Comparison of ENCODE assay signal across 12 cellular contexts in genomic region chr9:89440951-89441654, GRCh38. TPM values are rescaled to one million over a fixed set of nuclear protein-coding genes. Genes with fewer than 3 reads are reported as not detected.
DNase-seq lines count a peak whose midpoint lies in the region; ATAC-seq, FAIRE-seq and TF ChIP-seq lines count a peak whose summit lies in the region.
"Had no signal": no experiment of that assay in that cellular context is flagged by ENCODE, and none has a peak within 500 bp of the region (broad histone marks: within the 10 kb centered on the region; RNA-seq: fewer than 3 reads in every experiment).

No MANE protein-coding gene starts in this region.

- H3K4me3 ChIP-seq in LNCaP clone FGC (ENCODE audit: low read depth, low read length) (peak overlapping the region; percentile 27), H1 (ENCODE audit: extremely low read depth in 1 of 4, insufficient read depth in 2 of 4, low read depth in 3 of 4, low read length in 4 of 4) (no peak overlapping the region), prostate gland (no peak overlapping the region), osteoblast (ENCODE audit: insufficient read depth, low read length) (no peak overlapping the region)

- WGBS in H1 (ENCODE audit: extremely low coverage in 1 of 2, insufficient coverage in 1 of 2, insufficient read length in 1 of 2, insufficient replicate concordance in 2 of 2, low coverage in 1 of 2, low lambda C conversion rate in 2 of 2, missing lambda C conversion rate in 1 of 2), 2 experiments = 89% methylated on average over 16 of the region's 16 CpGs; no CpG with 5 or more reads in 1 of the 2 experiments
- WGBS in prostate gland = 53% methylated on average over 16 of the region's 16 CpGs

- H3K27me3 Mint-ChIP-seq in CD4-positive, alpha-beta T cell = no peaks in the 10 kb centered on the region

- H3K4ac ChIP-seq in H1 (replicated peaks; ENCODE audit: insufficient read length, low read depth, low read length) = peak overlapping the region; percentile 57

- peaks cover 0 to 70% of the 10 kb centered on the region in 2 experiments; a peak in 2 of 4 replicates for H3K79me2 ChIP-seq in H1 (ENCODE audit: control insufficient read depth in 1 of 2, insufficient read depth in 2 of 2, low read length in 2 of 2)
- H3K79me2 ChIP-seq in osteoblast (ENCODE audit: insufficient read depth, low read length) = no peaks in the 10 kb centered on the region

- H4K20me1 ChIP-seq in H1 (replicated peaks in 1 of 2; ENCODE audit: control insufficient read depth in 1 of 2, insufficient read depth in 2 of 2, low read length in 2 of 2) (peaks cover 8% of the 10 kb centered on the region in 2 experiments), osteoblast (ENCODE audit: insufficient read depth, low read length) (no peaks in the 10 kb centered on the region)

- peak overlapping the region; percentile 51 for H3K27ac ChIP-seq in CD4-positive, alpha-beta T cell (ENCODE audit: low read depth, low read length)
- H3K27ac ChIP-seq in H1 (ENCODE audit: low read depth, low read length) (no peak overlapping the region), prostate gland (peak overlapping the region; percentile 59 to 78), osteoblast (ENCODE audit: low read depth, low read length) (no peak overlapping the region)
- H3K27ac ChIP-seq: KMS-11 had no signal

- DNase-seq in CD4-positive, alpha-beta T cell = no peak
- peak; percentile 97 for DNase-seq in LNCaP clone FGC (ENCODE audit: low read depth)
- no peak for DNase-seq in H1 (ENCODE audit: low read depth in 1 of 2, low spot score in 2 of 2)
- peak; percentile 81 for DNase-seq in prostate gland (ENCODE audit: low spot score)
- no peak for DNase-seq in NCI-H146 treated with DMSO at 0.1 percent for 48 hours (lab: John Stamatoyannopoulos, UW; ENCODE audit: unreplicated experiment)
- no peak for DNase-seq in osteoblast (ENCODE audit: insufficient read length, low spot score, missing footprints)
- DNase-seq: DMS53, GOT3, NCI-H446 treated with DMSO at 0.1 percent for 48 hours had no signal

- no peak overlapping the region for H2BK15ac ChIP-seq in H1 (ENCODE audit: low read length)

- FAIRE-seq in H1 (lab: Jason Lieb, UNC) = no peak

- peaks cover 78% of the 10 kb centered on the region for H3K36me3 Mint-ChIP-seq in CD4-positive, alpha-beta T cell (ENCODE audit: low read depth)

- TF ChIP-seq POLR2A in H1 (IDR thresholded peaks at IDR 0.05; ENCODE audit: control extremely low read depth in 1 of 2, low read depth in 2 of 2, low read length in 2 of 2) = no peak
- no peak for TF ChIP-seq POLR2A in prostate gland (IDR thresholded peaks at IDR 0.05)

- H3K4me2 ChIP-seq in H1 (ENCODE audit: insufficient read depth in 1 of 2, low read depth in 2 of 2, low read length in 2 of 2) (no peak overlapping the region), osteoblast (ENCODE audit: insufficient read depth, low read length) (no peak overlapping the region)
- H3K4me2 ChIP-seq: KMS-11 had no signal

- H3K9me3 ChIP-seq in CD4-positive, alpha-beta T cell (ENCODE audit: control insufficient read depth, low read length) = no peaks in the 10 kb centered on the region
- H3K9me3 ChIP-seq in H1 (ENCODE audit: insufficient read depth in 2 of 2, low read depth in 1 of 2, low read length in 1 of 2) = no peaks in the 10 kb centered on the region
- H3K9me3 ChIP-seq in prostate gland = no peaks in the 10 kb centered on the region
- no peaks in the 10 kb centered on the region for H3K9me3 ChIP-seq in osteoblast (ENCODE audit: low read depth, low read length)

- peaks cover 24% of the 10 kb centered on the region for H3K79me1 ChIP-seq in H1 (ENCODE audit: low read depth, low read length)

- TF ChIP-seq RAD21 in H1 (IDR thresholded peaks at IDR 0.05 in 1 of 2, conservative IDR thresholded peaks at IDR 0.05 in 1 of 2; ENCODE audit: low read depth in 2 of 2, low read length in 2 of 2) = no peak

- no peak overlapping the region for H3K14ac ChIP-seq in H1 (ENCODE audit: insufficient read length)

- TF ChIP-seq CTCF in CD4-positive, alpha-beta T cell (IDR thresholded peaks at IDR 0.05) = no peak
- TF ChIP-seq CTCF in LNCaP clone FGC (IDR thresholded peaks at IDR 0.05; ENCODE audit: control insufficient read depth, extremely low read depth, insufficient read depth) (no peak), H1 (IDR thresholded peaks at IDR 0.05; ENCODE audit: control extremely low read depth in 1 of 3, insufficient read depth in 1 of 3, low read depth in 1 of 3, low read length in 3 of 3) (no peak), prostate gland (IDR thresholded peaks at IDR 0.05) (no peak), osteoblast (IDR thresholded peaks at IDR 0.05; ENCODE audit: extremely low read depth, low read depth, low read length) (no peak)

- no peak overlapping the region for H4K91ac ChIP-seq in H1 (replicated peaks; ENCODE audit: insufficient read length, low read length)

- H3K9me3 Mint-ChIP-seq in CD4-positive, alpha-beta T cell = no peaks in the 10 kb centered on the region

- H2AFZ ChIP-seq in H1 (ENCODE audit: low read length) = no peak overlapping the region
- H2AFZ ChIP-seq in osteoblast (ENCODE audit: low read length) = no peak overlapping the region

- H4K8ac ChIP-seq in H1 (ENCODE audit: extremely low read depth, insufficient read depth, low read length) = no peak overlapping the region; the same call in 1 of the 2 replicates

- no peak overlapping the region for H3K23ac ChIP-seq in H1 (ENCODE audit: insufficient read length)

- no peak for ATAC-seq in CD4-positive, alpha-beta T cell (ENCODE audit: poor library complexity)
- no peak for ATAC-seq in GM19452 (IDR thresholded peaks at IDR 0.05; ENCODE audit: unreplicated experiment)
- no peak for ATAC-seq in HG02798 (IDR thresholded peaks at IDR 0.05; ENCODE audit: poor library complexity, unreplicated experiment)

- intact Hi-C loops in CD4-positive, alpha-beta T cell (cut with DNase I, micrococcal nuclease) = loop anchor here in 1 of 2 experiments (5.0 kb wide), 1 partner anchor 41 kb away; no protein-coding TSS in a partner anchor
- intact Hi-C loops in prostate gland (cut with DNase I) = no loop called here

- POLR2A ChIA-PET in CD4-positive, alpha-beta T cell (lab: Charles Lee) = interaction anchor here (0.9 to 2.0 kb wide), 8 partner anchors 9 to 58 kb away, joined by 3 to 8 read pairs (median 4); no protein-coding TSS in a partner anchor
- POLR2A ChIA-PET in H1 (lab: Charles Lee; ENCODE audit: partially characterized antibody) = interaction anchor here (1.4 to 1.7 kb wide), 2 partner anchors 11 to 15 kb away, joined by 4 to 5 read pairs; no protein-coding TSS in a partner anchor

- H2BK20ac ChIP-seq in H1 (ENCODE audit: low read length) = no peak overlapping the region

- peak overlapping the region; percentile 46 for H2BK5ac ChIP-seq in H1 (ENCODE audit: low read depth, low read length)

- H3K36me3 ChIP-seq in H1 (ENCODE audit: control insufficient read depth in 2 of 4, insufficient read depth in 4 of 4, low read length in 3 of 4) (no peaks in the 10 kb centered on the region; a peak in 1 of 8 replicates), prostate gland (no peaks in the 10 kb centered on the region), osteoblast (ENCODE audit: insufficient read depth, low read length) (no peaks in the 10 kb centered on the region)

- peaks cover 90% of the 10 kb centered on the region for H3K4me1 Mint-ChIP-seq in CD4-positive, alpha-beta T cell (ENCODE audit: low read depth)

- H3K27me3 ChIP-seq in CD4-positive, alpha-beta T cell (ENCODE audit: control insufficient read depth, insufficient read depth, low read length) = no peaks in the 10 kb centered on the region
- no peaks in the 10 kb centered on the region for H3K27me3 ChIP-seq in H1 (replicated peaks in 1 of 4; ENCODE audit: control insufficient read depth in 3 of 4, extremely low read depth in 1 of 4, insufficient read depth in 3 of 4, low read length in 3 of 4)
- H3K27me3 ChIP-seq in prostate gland (replicated peaks; ENCODE audit: insufficient read depth) = no peaks in the 10 kb centered on the region
- peaks cover 4% of the 10 kb centered on the region for H3K27me3 ChIP-seq in osteoblast (ENCODE audit: insufficient read depth, low read length)

- no peak for TF ChIP-seq EP300 in H1 (IDR thresholded peaks at IDR 0.05; ENCODE audit: borderline replicate concordance in 1 of 2, low read depth in 2 of 2, low read length in 2 of 2)

- 0 out of 2 replicates have a peak overlapping the region, but pooled peaks have one; percentile 85 for H2BK12ac ChIP-seq in H1 (ENCODE audit: low read depth, low read length)

- H3K27ac Mint-ChIP-seq in CD4-positive, alpha-beta T cell = peak overlapping the region; percentile 96

- H3K4me3 Mint-ChIP-seq in CD4-positive, alpha-beta T cell = peak overlapping the region; percentile 66

- CTCF ChIA-PET in CD4-positive, alpha-beta T cell (lab: Charles Lee) = interaction anchor here (1.3 to 4.0 kb wide), 2 partner anchors 12 to 108 kb away, joined by 3 to 19 read pairs; no protein-coding TSS in a partner anchor
- CTCF ChIA-PET in H1 (lab: Charles Lee; ENCODE audit: partially characterized antibody) = interaction anchor here (0.6 to 6.3 kb wide), 9 partner anchors 11 to 201 kb away, joined by 3 to 45 read pairs (median 3); no protein-coding TSS in a partner anchor

- H3K23me2 ChIP-seq in H1 (ENCODE audit: low read depth, low read length) = no peaks in the 10 kb centered on the region

- H2AK5ac ChIP-seq in H1 (ENCODE audit: low read depth, low read length) = no peak overlapping the region; the same call in 1 of the 2 replicates

- H3K18ac ChIP-seq in H1 (ENCODE audit: extremely low read depth, low read length) = peak overlapping the region; percentile 73; the same call in 1 of the 2 replicates

- H3K4me1 ChIP-seq in H1 (replicated peaks in 1 of 4; ENCODE audit: control insufficient read depth in 3 of 4, insufficient read depth in 4 of 4, low read length in 3 of 4) (peaks cover 10 to 50% (median 19%) of the 10 kb centered on the region in 4 experiments), prostate gland (replicated peaks) (peaks cover 49% of the 10 kb centered on the region), osteoblast (ENCODE audit: insufficient read depth, low read length) (peaks cover 8% of the 10 kb centered on the region)

- H2BK120ac ChIP-seq in H1 (replicated peaks; ENCODE audit: low read depth, low read length) = no peak overlapping the region

- H4K5ac ChIP-seq in H1 (ENCODE audit: insufficient read length, low read depth, low read length) = no peak overlapping the region

- H3K56ac ChIP-seq in H1 (replicated peaks; ENCODE audit: insufficient read length, low read depth, low read length) = no peak overlapping the region

- H3K9ac ChIP-seq in H1 (replicated peaks in 1 of 4; ENCODE audit: extremely low read depth in 1 of 4, low read depth in 3 of 4, low read length in 3 of 4) = no peak overlapping the region
- H3K9ac ChIP-seq: KMS-11 had no signal

RNA-seq across cellular contexts. Expression of gene SEMA4D, which starts 56.8 kb away (rescaled TPM):
- 100 to 1,000 TPM; 399 to 430 TPM for total RNA-seq in CD4-positive, alpha-beta T cell
- total RNA-seq in H1 (2021; fragmentation: NEBNext Ultra II Directional; extraction: Animal tissue kit (Norgen Biotek cat#: 25700)) = 63.1 and 70.4 TPM in 2 replicates
- 21.0 and 34.3 TPM in 2 replicates for polyA plus RNA-seq in H1 (2011; rRNA removed)
- polyA plus RNA-seq in H1 (2011; cell fraction: cytosol; rRNA removed) = 22.5 TPM
- polyA plus RNA-seq in H1 (2011; cell fraction: nucleus; rRNA removed) = 77.9 TPM
- polyA plus RNA-seq in H1 (2012, experiment 1 of 2) = 37.1 to 43.6 TPM (median 42.0 TPM) in 4 replicates
- polyA plus RNA-seq in H1 (2012, experiment 2 of 2) = 17.8 TPM
- 49.6 TPM for polyA plus RNA-seq in H1 (2013, experiment 1 of 2)
- 47.0 TPM for polyA plus RNA-seq in H1 (2013, experiment 2 of 2)
- 28.5 and 31.1 TPM in 2 replicates for polyA minus RNA-seq in H1 (2011; rRNA and poly(A)+ RNA removed)
- 39.3 TPM for polyA minus RNA-seq in H1 (2011; cell fraction: cytosol; rRNA and poly(A)+ RNA removed)
- 60.8 TPM for polyA minus RNA-seq in H1 (2011; cell fraction: nucleus; rRNA and poly(A)+ RNA removed)
- total RNA-seq in prostate gland = 10 to 100 TPM; 17.1 to 52.7 TPM
- total RNA-seq in osteoblast = 0.72 and 0.88 TPM in 2 replicates

Comparison
In these comparisons a context has a peak if more than half of its experiments do, and no peak if none do; other contexts are left out.
1. DNase-seq: peak in LNCaP clone FGC (single experiment) and prostate gland (single experiment); none in CD4-positive, alpha-beta T cell (0 of 10), H1 (0 of 2), NCI-H146 treated with DMSO at 0.1 percent for 48 hours (single experiment) and osteoblast (single experiment).
2. H3K27ac ChIP-seq: peak in CD4-positive, alpha-beta T cell (single experiment) and prostate gland (2 of 2); none in H1 (single experiment) and osteoblast (single experiment).